1 cellular context compared by ENCODE assay signal in the genomic region with DNA sequence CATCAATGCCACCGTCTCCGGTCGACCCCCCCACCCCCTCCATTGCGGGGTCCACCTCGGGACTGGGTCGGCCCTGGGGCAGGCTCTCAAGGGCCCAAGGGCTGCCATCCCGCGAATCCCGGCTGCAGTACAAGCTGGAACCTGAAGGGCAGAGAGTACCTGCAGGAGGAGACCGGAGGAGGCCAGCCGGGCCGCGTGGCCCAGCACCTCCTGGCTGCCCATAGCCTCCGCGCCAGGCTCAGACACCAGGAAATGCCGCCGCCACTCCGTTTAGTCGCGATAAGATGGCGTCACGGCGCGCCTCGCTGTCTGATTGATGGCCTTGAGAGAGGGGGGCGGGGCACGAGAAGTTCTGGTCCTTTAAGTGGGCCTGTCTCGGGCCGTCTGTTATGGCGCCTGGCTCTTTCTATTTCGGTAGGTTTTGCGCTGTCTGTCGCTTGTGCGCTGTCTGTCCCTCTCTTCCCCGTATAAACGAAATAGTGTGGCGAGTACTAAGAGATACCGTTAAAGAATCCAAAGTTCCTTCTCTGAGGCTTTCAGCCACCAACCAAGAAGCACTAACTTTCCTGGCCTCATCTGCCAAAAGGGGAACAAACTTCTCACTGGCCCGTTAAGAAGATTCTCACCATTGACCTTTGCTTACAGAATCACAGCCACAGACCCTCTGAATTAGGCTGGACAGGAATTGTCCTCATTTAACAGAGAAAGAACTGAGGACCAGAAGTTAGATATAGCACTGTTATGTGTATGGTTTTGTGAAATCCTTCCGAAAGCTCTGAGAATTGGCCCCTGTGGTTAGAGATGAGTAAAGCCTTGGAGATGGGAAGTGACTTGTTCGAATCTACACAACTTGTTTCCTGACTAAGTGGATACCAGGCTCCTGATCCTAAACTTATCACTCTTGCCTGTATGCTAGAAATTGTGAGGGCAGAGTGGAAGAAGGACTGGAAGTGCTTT.
TF ChIP-seq lines count a peak whose summit lies in the region.

A gene with protein sequence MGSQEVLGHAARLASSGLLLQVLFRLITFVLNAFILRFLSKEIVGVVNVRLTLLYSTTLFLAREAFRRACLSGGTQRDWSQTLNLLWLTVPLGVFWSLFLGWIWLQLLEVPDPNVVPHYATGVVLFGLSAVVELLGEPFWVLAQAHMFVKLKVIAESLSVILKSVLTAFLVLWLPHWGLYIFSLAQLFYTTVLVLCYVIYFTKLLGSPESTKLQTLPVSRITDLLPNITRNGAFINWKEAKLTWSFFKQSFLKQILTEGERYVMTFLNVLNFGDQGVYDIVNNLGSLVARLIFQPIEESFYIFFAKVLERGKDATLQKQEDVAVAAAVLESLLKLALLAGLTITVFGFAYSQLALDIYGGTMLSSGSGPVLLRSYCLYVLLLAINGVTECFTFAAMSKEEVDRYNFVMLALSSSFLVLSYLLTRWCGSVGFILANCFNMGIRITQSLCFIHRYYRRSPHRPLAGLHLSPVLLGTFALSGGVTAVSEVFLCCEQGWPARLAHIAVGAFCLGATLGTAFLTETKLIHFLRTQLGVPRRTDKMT (minus strand): TSS at position 257 of the 957 bp plus-strand sequence. CDS start 35 bp downstream, at position 222.

TF ChIP-seq in HepG2, 621 proteins besides CTCF, POLR2A, EP300 and RAD21 (continued from another document and continues in another):
- TF ChIP-seq, protein P1, sequence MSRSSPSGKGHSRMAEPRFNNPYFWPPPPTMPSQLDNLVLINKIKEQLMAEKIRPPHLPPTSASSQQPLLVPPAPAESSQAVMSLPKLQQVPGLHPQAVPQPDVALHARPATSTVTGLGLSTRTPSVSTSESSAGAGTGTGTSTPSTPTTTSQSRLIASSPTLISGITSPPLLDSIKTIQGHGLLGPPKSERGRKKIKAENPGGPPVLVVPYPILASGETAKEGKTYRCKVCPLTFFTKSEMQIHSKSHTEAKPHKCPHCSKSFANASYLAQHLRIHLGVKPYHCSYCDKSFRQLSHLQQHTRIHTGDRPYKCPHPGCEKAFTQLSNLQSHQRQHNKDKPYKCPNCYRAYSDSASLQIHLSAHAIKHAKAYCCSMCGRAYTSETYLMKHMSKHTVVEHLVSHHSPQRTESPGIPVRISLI (CRISPR knock-in tag; IDR thresholded peaks at IDR 0.05; ENCODE audit: borderline replicate concordance) = peak; percentile 44; the same call in 1 of the 2 replicates
- peak; percentile 67; the same call in 1 of the 2 replicates for TF ChIP-seq ZNF275 (CRISPR knock-in tag; IDR thresholded peaks at IDR 0.05; ENCODE audit: borderline replicate concordance)
- TF ChIP-seq ATF7-NPFF (CRISPR knock-in tag; IDR thresholded peaks at IDR 0.05; ENCODE audit: low read depth) = peak; percentile 77
- TF ChIP-seq CHCHD3 (CRISPR knock-in tag; IDR thresholded peaks at IDR 0.05) = no peak
- no peak for TF ChIP-seq TCF12 (IDR thresholded peaks at IDR 0.05)
- TF ChIP-seq TCF12 (CRISPR knock-in tag; IDR thresholded peaks at IDR 0.05) = peak; percentile 71; the same call in 1 of the 2 replicates
- no peak for TF ChIP-seq ARID2 (CRISPR knock-in tag; IDR thresholded peaks at IDR 0.05; ENCODE audit: borderline replicate concordance)
- TF ChIP-seq CREM (IDR thresholded peaks at IDR 0.05) = peak; percentile 98
- peak; percentile 78; the same call in 1 of the 2 replicates for TF ChIP-seq CREM (CRISPR knock-in tag; IDR thresholded peaks at IDR 0.05)
- peak; percentile 80 for TF ChIP-seq ZNF605 (CRISPR knock-in tag; IDR thresholded peaks at IDR 0.05)
- no peak for TF ChIP-seq GPN1 (CRISPR knock-in tag; IDR thresholded peaks at IDR 0.05; ENCODE audit: borderline replicate concordance)
- TF ChIP-seq ZZZ3 (CRISPR knock-in tag; IDR thresholded peaks at IDR 0.05; ENCODE audit: borderline replicate concordance) = peak; percentile 75; the same call in 1 of the 2 replicates
- peak; percentile 35; the same call in 1 of the 2 replicates for TF ChIP-seq THRA (CRISPR knock-in tag; IDR thresholded peaks at IDR 0.05; ENCODE audit: borderline replicate concordance)
- TF ChIP-seq ZNF451 (CRISPR knock-in tag; IDR thresholded peaks at IDR 0.05) = no peak
- TF ChIP-seq, protein P2, sequence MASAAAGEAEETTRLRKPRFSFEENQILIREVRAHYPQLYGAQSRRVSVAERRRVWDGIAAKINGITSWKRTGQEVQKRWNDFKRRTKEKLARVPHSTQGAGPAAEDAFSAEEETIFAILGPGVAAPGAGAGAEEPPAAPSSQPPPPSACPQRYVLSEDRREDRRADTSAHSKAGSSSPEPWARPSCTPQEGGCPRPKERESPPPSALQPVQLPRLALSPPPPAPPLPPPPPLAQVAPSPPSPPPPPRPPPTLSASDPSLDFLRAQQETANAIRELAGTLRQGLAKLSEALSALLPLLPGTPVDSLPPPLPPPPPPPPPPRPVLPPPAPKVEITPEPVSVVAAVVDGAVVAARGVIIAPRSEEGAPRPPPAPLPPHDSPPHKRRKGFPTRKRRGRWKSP (CRISPR knock-in tag; IDR thresholded peaks at IDR 0.05) = peak; percentile 56; the same call in 1 of the 2 replicates
- TF ChIP-seq FOSL2 (CRISPR knock-in tag; IDR thresholded peaks at IDR 0.05) = peak; percentile 50
- peak; percentile 82; the same call in 1 of the 2 replicates for TF ChIP-seq SP5 (CRISPR knock-in tag; IDR thresholded peaks at IDR 0.05; ENCODE audit: borderline replicate concordance, low read depth)
- peak; percentile 83 for TF ChIP-seq MIXL1 (CRISPR knock-in tag; IDR thresholded peaks at IDR 0.05)
- peak; percentile 25; the same call in 1 of the 2 replicates for TF ChIP-seq HOMEZ (CRISPR knock-in tag; IDR thresholded peaks at IDR 0.05; ENCODE audit: low read depth)
- peak; percentile 48; the same call in 1 of the 2 replicates for TF ChIP-seq BORCS8-MEF2B (CRISPR knock-in tag; IDR thresholded peaks at IDR 0.05)
- peak; percentile 22; the same call in 1 of the 2 replicates for TF ChIP-seq ZNF547 (CRISPR knock-in tag; IDR thresholded peaks at IDR 0.05)
- TF ChIP-seq RBAK (CRISPR knock-in tag; IDR thresholded peaks at IDR 0.05) = no peak
- 0 out of 2 replicates have a peak, but pooled peaks have one; percentile 22 for TF ChIP-seq ZNF530 (CRISPR knock-in tag; IDR thresholded peaks at IDR 0.05; ENCODE audit: low read depth)
- TF ChIP-seq, protein P3, sequence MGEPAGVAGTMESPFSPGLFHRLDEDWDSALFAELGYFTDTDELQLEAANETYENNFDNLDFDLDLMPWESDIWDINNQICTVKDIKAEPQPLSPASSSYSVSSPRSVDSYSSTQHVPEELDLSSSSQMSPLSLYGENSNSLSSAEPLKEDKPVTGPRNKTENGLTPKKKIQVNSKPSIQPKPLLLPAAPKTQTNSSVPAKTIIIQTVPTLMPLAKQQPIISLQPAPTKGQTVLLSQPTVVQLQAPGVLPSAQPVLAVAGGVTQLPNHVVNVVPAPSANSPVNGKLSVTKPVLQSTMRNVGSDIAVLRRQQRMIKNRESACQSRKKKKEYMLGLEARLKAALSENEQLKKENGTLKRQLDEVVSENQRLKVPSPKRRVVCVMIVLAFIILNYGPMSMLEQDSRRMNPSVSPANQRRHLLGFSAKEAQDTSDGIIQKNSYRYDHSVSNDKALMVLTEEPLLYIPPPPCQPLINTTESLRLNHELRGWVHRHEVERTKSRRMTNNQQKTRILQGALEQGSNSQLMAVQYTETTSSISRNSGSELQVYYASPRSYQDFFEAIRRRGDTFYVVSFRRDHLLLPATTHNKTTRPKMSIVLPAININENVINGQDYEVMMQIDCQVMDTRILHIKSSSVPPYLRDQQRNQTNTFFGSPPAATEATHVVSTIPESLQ (CRISPR knock-in tag; conservative IDR thresholded peaks at IDR 0.05) = peak; percentile 59; the same call in 1 of the 2 replicates
- peak; percentile 76; the same call in 1 of the 2 replicates for TF ChIP-seq TBX2 (CRISPR knock-in tag; IDR thresholded peaks at IDR 0.05; ENCODE audit: borderline replicate concordance)
- TF ChIP-seq GFI1 (CRISPR knock-in tag; IDR thresholded peaks at IDR 0.05; ENCODE audit: borderline replicate concordance) = peak; percentile 42; the same call in 1 of the 2 replicates
- no peak; the same call in 1 of the 2 replicates for TF ChIP-seq SAFB2 (CRISPR knock-in tag; IDR thresholded peaks at IDR 0.05; ENCODE audit: borderline replicate concordance, low read depth)
- TF ChIP-seq, protein P4, sequence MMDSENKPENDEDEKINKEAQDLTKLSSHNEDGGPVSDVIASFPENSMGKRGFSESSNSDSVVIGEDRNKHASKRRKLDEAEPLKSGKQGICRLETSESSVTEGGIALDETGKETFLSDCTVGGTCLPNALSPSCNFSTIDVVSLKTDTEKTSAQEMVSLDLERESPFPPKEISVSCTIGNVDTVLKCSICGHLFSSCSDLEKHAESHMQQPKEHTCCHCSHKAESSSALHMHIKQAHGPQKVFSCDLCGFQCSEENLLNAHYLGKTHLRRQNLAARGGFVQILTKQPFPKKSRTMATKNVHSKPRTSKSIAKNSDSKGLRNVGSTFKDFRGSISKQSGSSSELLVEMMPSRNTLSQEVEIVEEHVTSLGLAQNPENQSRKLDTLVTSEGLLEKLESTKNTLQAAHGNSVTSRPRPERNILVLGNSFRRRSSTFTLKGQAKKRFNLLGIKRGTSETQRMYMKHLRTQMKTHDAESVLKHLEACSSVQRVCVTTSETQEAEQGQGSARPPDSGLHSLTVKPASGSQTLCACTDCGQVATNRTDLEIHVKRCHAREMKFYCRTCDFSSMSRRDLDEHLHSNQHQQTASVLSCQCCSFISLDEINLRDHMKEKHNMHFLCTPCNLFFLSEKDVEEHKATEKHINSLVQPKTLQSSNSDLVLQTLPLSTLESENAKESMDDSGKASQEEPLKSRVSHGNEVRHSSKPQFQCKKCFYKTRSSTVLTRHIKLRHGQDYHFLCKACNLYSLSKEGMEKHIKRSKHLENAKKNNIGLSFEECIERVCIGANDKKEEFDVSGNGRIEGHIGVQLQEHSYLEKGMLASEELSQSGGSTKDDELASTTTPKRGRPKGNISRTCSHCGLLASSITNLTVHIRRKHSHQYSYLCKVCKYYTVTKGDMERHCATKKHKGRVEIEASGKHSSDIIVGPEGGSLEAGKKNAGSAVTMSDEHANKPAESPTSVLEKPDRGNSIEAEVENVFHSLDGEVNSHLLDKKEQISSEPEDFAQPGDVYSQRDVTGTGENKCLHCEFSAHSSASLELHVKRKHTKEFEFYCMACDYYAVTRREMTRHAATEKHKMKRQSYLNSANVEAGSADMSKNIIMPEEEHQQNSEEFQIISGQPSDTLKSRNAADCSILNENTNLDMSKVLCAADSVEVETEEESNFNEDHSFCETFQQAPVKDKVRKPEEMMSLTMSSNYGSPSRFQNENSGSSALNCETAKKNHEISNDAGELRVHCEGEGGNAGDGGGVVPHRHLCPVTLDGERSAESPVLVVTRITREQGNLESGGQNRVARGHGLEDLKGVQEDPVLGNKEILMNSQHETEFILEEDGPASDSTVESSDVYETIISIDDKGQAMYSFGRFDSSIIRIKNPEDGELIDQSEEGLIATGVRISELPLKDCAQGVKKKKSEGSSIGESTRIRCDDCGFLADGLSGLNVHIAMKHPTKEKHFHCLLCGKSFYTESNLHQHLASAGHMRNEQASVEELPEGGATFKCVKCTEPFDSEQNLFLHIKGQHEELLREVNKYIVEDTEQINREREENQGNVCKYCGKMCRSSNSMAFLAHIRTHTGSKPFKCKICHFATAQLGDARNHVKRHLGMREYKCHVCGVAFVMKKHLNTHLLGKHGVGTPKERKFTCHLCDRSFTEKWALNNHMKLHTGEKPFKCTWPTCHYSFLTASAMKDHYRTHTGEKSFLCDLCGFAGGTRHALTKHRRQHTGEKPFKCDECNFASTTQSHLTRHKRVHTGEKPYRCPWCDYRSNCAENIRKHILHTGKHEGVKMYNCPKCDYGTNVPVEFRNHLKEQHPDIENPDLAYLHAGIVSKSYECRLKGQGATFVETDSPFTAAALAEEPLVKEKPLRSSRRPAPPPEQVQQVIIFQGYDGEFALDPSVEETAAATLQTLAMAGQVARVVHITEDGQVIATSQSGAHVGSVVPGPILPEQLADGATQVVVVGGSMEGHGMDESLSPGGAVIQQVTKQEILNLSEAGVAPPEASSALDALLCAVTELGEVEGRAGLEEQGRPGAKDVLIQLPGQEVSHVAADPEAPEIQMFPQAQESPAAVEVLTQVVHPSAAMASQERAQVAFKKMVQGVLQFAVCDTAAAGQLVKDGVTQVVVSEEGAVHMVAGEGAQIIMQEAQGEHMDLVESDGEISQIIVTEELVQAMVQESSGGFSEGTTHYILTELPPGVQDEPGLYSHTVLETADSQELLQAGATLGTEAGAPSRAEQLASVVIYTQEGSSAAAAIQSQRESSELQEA (CRISPR knock-in tag; IDR thresholded peaks at IDR 0.05; ENCODE audit: not compliant biosample characterization) = no peak
- peak; percentile 65; the same call in 1 of the 2 replicates for TF ChIP-seq ZNF224 (CRISPR knock-in tag; IDR thresholded peaks at IDR 0.05)
- TF ChIP-seq, protein P5, sequence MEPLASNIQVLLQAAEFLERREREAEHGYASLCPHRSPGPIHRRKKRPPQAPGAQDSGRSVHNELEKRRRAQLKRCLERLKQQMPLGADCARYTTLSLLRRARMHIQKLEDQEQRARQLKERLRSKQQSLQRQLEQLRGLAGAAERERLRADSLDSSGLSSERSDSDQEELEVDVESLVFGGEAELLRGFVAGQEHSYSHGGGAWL (CRISPR knock-in tag; IDR thresholded peaks at IDR 0.05) = peak; percentile 54; the same call in 1 of the 2 replicates
- peak; percentile 94 for TF ChIP-seq DMAP1 (CRISPR knock-in tag; IDR thresholded peaks at IDR 0.05)
- TF ChIP-seq SIN3A (IDR thresholded peaks at IDR 0.05; ENCODE audit: borderline replicate concordance, low read depth, low read length) = peak; percentile 93
- peak; percentile 93; the same call in 1 of the 2 replicates for TF ChIP-seq FOXK1 (CRISPR knock-in tag; IDR thresholded peaks at IDR 0.05; ENCODE audit: borderline replicate concordance, low read depth)
